ENCODE assay signal across 10 cellular contexts in genomic region chr10:93435621-93436385, GRCh38. TPM values are rescaled to one million over a fixed set of nuclear protein-coding genes. Genes with fewer than 3 reads are reported as not detected.
A peak's percentile ranks its signal among the peaks of the same experiment; 100 is the strongest.
DNase-seq lines count a peak whose midpoint lies in the region; ATAC-seq and TF ChIP-seq lines count a peak whose summit lies in the region.
"Had no signal": no experiment of that assay in that cellular context is flagged by ENCODE, and none has a peak within 500 bp of the region (broad histone marks: within the 10 kb centered on the region; RNA-seq: fewer than 3 reads in every experiment).

No MANE protein-coding gene starts in this region.

- H3K4me1 Mint-ChIP-seq in MCF 10A (ENCODE audit: insufficient read depth, unreplicated experiment): peaks cover 56% of the 10 kb centered on the region
- H3K4me1 Mint-ChIP-seq: CD4-positive, CD25-positive, alpha-beta regulatory T cell had no signal

- H3K27ac Mint-ChIP-seq in MCF 10A (ENCODE audit: low read depth, unreplicated experiment): peak overlapping the region; percentile 98
- H3K27ac Mint-ChIP-seq: CD4-positive, CD25-positive, alpha-beta regulatory T cell had no signal

- peak overlapping the region; percentile 78 to 91 for H3K27ac ChIP-seq in lung (ENCODE audit: low read depth in 1 of 2, low read length in 1 of 2)
- H3K27ac ChIP-seq: KMS-11 had no signal

- CTCF ChIA-PET in MCF 10A (lab: Yijun Ruan, JAX): interaction anchor here (0.5 to 12.9 kb wide), 9 partner anchors 10 to 355 kb away, joined by 3 to 139 read pairs (median 4); partner anchors contain the start of gene MYOF

- H3K27me3 Mint-ChIP-seq in MCF 10A (ENCODE audit: insufficient read depth, unreplicated experiment): no peaks in the 10 kb centered on the region

- POLR2A ChIA-PET in MCF 10A (lab: Yijun Ruan, JAX): interaction anchor here (0.6 to 39.8 kb wide), 11 partner anchors 8 to 60 kb away, joined by 3 to 2342 read pairs (median 6); partner anchors contain the start of genes CEP55 and MYOF

- WGBS in lung, 2 donors: 56 to 63% methylated on average over 5 of the region's 5 CpGs

- H3K36me3 ChIP-seq in lung (ENCODE audit: control insufficient read depth in 2 of 2, insufficient read depth in 2 of 2, low read length in 2 of 2): no peaks in the 10 kb centered on the region

- ATAC-seq in lung (ENCODE audit: insufficient read depth, low FRiP score): no peak
- no peak for ATAC-seq in GM18519 (IDR thresholded peaks at IDR 0.05; ENCODE audit: low FRiP score, unreplicated experiment)
- no peak for ATAC-seq in GM18858 (IDR thresholded peaks at IDR 0.05; ENCODE audit: unreplicated experiment)

- peak overlapping the region; percentile 70 for H3K4me3 Mint-ChIP-seq in MCF 10A (ENCODE audit: unreplicated experiment)
- H3K4me3 Mint-ChIP-seq: CD4-positive, CD25-positive, alpha-beta regulatory T cell had no signal

- intact Hi-C loops in MCF 10A (cut with micrococcal nuclease): loop anchor here (2.0 kb wide), 1 partner anchor 51 kb away; no protein-coding TSS in a partner anchor

- no peak overlapping the region for H3K4me3 ChIP-seq in lung

- H3K9me3 Mint-ChIP-seq in MCF 10A (ENCODE audit: unreplicated experiment): no peaks in the 10 kb centered on the region
- H3K9me3 Mint-ChIP-seq: CD4-positive, CD25-positive, alpha-beta regulatory T cell had no signal

- DNase-seq in A172 (ENCODE audit: low spot score) (peak; percentile 77), LHCN-M2 (ENCODE audit: low read depth) (peak; percentile 93), MCF 10A (ENCODE audit: unreplicated experiment) (peak; percentile 62), lung (ENCODE audit: low spot score) (no peak), epidermal melanocyte (ENCODE audit: insufficient read length, low spot score) (no peak)
- no peak for DNase-seq in activated CD8-positive, alpha-beta memory T cell treated with anti-CD3 and anti-CD28 coated beads for 24 hours
- DNase-seq: CD4-positive, CD25-positive, alpha-beta regulatory T cell had no signal

- TF ChIP-seq CTCF in MCF 10A (IDR thresholded peaks at IDR 0.05; ENCODE audit: unreplicated experiment) (no peak), lung (IDR thresholded peaks at IDR 0.05; ENCODE audit: control extremely low read depth, extremely low read depth) (no peak)

- BruUV-seq in MCF 10A (replicated peaks; lab: Mats Ljungman, UMichigan): no TSS peak

- H3K36me3 Mint-ChIP-seq in MCF 10A (ENCODE audit: insufficient read depth, unreplicated experiment): peaks cover 35% of the 10 kb centered on the region
- H3K36me3 Mint-ChIP-seq: CD4-positive, CD25-positive, alpha-beta regulatory T cell had no signal

- H3K27me3 ChIP-seq in lung (ENCODE audit: control insufficient read depth, insufficient read depth): no peaks in the 10 kb centered on the region

- H3K4me1 ChIP-seq in lung (ENCODE audit: control insufficient read depth in 2 of 2, insufficient read depth in 2 of 2, low read length in 2 of 2): peaks cover 11 to 16% of the 10 kb centered on the region in 2 donors

- H3K9me3 ChIP-seq in lung (ENCODE audit: control insufficient read depth in 2 of 2, insufficient read depth in 1 of 2, low read length in 1 of 2): no peaks in the 10 kb centered on the region

RNA-seq across cellular contexts. Expression of gene MYOF, which starts 46.3 kb away (rescaled TPM):
- 285 and 317 TPM in 2 replicates for total RNA-seq in A172 (2014; rRNA removed; shearing (Covaris generic))
- total RNA-seq in LHCN-M2 (2014; rRNA removed) (164 and 242 TPM in 2 replicates), MCF 10A (2022) (167 and 181 TPM in 2 replicates), lung (100 to 1,000 TPM; 111 to 194 TPM)
- 262 TPM for polyA plus RNA-seq in LHCN-M2 (2012)
- polyA plus RNA-seq in lung: 10 to 100 TPM; 23.4 to 53.2 TPM

Comparison
In these comparisons a context has a peak if more than half of its experiments do, and no peak if none do; other contexts are left out.
1. DNase-seq: peak in A172 (single experiment), LHCN-M2 (single experiment) and MCF 10A (single experiment); none in lung (single experiment), activated CD8-positive, alpha-beta memory T cell treated with anti-CD3 and anti-CD28 coated beads for 24 hours (single experiment) and epidermal melanocyte (single experiment).